In the genomic region with DNA sequence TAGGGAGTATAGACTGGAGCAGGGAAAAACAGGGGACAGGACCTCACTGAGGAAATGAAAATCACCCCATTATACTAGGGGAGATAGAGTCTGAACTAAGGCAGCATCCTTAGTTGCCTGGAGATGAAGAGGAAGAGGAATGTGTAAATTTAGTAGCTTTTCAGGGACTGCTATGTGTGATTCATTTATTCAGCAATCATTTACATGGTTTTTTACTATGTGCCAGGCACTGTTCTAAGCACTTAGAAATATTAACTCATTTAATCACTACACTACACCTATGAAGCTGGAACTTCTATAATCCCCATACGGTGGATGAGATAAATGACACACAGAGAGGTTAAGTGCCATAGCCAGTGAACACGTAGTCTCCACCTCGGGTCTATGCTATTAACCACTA, we compare ENCODE assay signal across 1 cellular context.
TF ChIP-seq lines count a peak whose summit lies in the region.

No MANE protein-coding gene starts in this region.

TF ChIP-seq in WTC11, 78 proteins besides CTCF, POLR2A, EP300 and RAD21 (continued from another document):
- TF ChIP-seq, protein P1, sequence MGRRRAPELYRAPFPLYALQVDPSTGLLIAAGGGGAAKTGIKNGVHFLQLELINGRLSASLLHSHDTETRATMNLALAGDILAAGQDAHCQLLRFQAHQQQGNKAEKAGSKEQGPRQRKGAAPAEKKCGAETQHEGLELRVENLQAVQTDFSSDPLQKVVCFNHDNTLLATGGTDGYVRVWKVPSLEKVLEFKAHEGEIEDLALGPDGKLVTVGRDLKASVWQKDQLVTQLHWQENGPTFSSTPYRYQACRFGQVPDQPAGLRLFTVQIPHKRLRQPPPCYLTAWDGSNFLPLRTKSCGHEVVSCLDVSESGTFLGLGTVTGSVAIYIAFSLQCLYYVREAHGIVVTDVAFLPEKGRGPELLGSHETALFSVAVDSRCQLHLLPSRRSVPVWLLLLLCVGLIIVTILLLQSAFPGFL (CRISPR knock-in tag; IDR thresholded peaks at IDR 0.05; ENCODE audit: borderline replicate concordance): no peak
- no peak for TF ChIP-seq ZNF121 (CRISPR knock-in tag; IDR thresholded peaks at IDR 0.05)
- TF ChIP-seq, protein P2, sequence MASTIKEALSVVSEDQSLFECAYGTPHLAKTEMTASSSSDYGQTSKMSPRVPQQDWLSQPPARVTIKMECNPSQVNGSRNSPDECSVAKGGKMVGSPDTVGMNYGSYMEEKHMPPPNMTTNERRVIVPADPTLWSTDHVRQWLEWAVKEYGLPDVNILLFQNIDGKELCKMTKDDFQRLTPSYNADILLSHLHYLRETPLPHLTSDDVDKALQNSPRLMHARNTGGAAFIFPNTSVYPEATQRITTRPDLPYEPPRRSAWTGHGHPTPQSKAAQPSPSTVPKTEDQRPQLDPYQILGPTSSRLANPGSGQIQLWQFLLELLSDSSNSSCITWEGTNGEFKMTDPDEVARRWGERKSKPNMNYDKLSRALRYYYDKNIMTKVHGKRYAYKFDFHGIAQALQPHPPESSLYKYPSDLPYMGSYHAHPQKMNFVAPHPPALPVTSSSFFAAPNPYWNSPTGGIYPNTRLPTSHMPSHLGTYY (CRISPR knock-in tag; IDR thresholded peaks at IDR 0.05): no peak
- TF ChIP-seq ETV6 (CRISPR knock-in tag; IDR thresholded peaks at IDR 0.05): no peak
- TF ChIP-seq, protein P3, sequence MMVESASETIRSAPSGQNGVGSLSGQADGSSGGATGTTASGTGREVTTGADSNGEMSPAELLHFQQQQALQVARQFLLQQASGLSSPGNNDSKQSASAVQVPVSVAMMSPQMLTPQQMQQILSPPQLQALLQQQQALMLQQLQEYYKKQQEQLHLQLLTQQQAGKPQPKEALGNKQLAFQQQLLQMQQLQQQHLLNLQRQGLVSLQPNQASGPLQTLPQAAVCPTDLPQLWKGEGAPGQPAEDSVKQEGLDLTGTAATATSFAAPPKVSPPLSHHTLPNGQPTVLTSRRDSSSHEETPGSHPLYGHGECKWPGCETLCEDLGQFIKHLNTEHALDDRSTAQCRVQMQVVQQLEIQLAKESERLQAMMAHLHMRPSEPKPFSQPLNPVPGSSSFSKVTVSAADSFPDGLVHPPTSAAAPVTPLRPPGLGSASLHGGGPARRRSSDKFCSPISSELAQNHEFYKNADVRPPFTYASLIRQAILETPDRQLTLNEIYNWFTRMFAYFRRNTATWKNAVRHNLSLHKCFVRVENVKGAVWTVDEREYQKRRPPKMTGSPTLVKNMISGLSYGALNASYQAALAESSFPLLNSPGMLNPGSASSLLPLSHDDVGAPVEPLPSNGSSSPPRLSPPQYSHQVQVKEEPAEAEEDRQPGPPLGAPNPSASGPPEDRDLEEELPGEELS (CRISPR knock-in tag; IDR thresholded peaks at IDR 0.05): no peak
- TF ChIP-seq, protein P4, sequence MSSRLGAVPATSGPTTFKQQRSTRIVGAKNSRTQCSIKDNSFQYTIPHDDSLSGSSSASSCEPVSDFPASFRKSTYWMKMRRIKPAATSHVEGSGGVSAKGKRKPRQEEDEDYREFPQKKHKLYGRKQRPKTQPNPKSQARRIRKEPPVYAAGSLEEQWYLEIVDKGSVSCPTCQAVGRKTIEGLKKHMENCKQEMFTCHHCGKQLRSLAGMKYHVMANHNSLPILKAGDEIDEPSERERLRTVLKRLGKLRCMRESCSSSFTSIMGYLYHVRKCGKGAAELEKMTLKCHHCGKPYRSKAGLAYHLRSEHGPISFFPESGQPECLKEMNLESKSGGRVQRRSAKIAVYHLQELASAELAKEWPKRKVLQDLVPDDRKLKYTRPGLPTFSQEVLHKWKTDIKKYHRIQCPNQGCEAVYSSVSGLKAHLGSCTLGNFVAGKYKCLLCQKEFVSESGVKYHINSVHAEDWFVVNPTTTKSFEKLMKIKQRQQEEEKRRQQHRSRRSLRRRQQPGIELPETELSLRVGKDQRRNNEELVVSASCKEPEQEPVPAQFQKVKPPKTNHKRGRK (CRISPR knock-in tag; IDR thresholded peaks at IDR 0.05; ENCODE audit: borderline replicate concordance): no peak
